In genomic region chr2:58045580-58046334, GRCh38 we compare ENCODE assay signal across 8 cellular contexts. TPM values are rescaled to one million over a fixed set of nuclear protein-coding genes. Genes with fewer than 3 reads are reported as not detected.
DNase-seq lines count a peak whose midpoint lies in the region; ATAC-seq and TF ChIP-seq lines count a peak whose summit lies in the region.

No MANE protein-coding gene starts in this region.

- H3K9me3 Mint-ChIP-seq in CD8-positive, alpha-beta memory T cell, result no peaks in the 10 kb centered on the region
- no peaks in the 10 kb centered on the region for H3K9me3 Mint-ChIP-seq in osteocyte (ENCODE audit: unreplicated experiment)

- no peak for ATAC-seq in HG03354 (IDR thresholded peaks at IDR 0.05; ENCODE audit: poor library complexity, severe bottlenecking, unreplicated experiment)

- peak in 1 of 5 donors; percentile 1 for DNase-seq in CD8-positive, alpha-beta memory T cell
- DNase-seq in Peyer's patch (peak in 1 of 3 donors; percentile 25), epithelial cell of esophagus (ENCODE audit: low read depth) (no peak), osteocyte (ENCODE audit: extremely low spot score, unreplicated experiment) (no peak), CD1c-positive myeloid dendritic cell (ENCODE audit: extremely low spot score) (no peak), DMS153 (lab: John Stamatoyannopoulos, UW) (no peak), NCI-H748 treated with DMSO at 0.1 percent for 48 hours (lab: John Stamatoyannopoulos, UW) (no peak)

- no peaks in the 10 kb centered on the region for H3K27me3 ChIP-seq in CD8-positive, alpha-beta memory T cell (ENCODE audit: insufficient read depth, low read length, poor library complexity, severe bottlenecking)
- H3K27me3 ChIP-seq in Peyer's patch, result no peaks in the 10 kb centered on the region

- H3K36me3 Mint-ChIP-seq in CD8-positive, alpha-beta memory T cell, result peaks cover 0 to 15% (median 5%) of the 10 kb centered on the region in 3 donors
- H3K36me3 Mint-ChIP-seq in osteocyte (ENCODE audit: unreplicated experiment), result peaks cover 12% of the 10 kb centered on the region

- H3K9me3 ChIP-seq in CD8-positive, alpha-beta memory T cell (ENCODE audit: low read length), result no peaks in the 10 kb centered on the region
- no peaks in the 10 kb centered on the region for H3K9me3 ChIP-seq in Peyer's patch

- TF ChIP-seq CTCF in Peyer's patch (IDR thresholded peaks at IDR 0.05) (no peak), epithelial cell of esophagus (IDR thresholded peaks at IDR 0.05; ENCODE audit: insufficient read depth, low read depth, low read length, missing control alignments) (no peak), osteocyte (IDR thresholded peaks at IDR 0.05) (no peak)

- H3K27ac Mint-ChIP-seq in CD8-positive, alpha-beta memory T cell, result peak overlapping the region; percentile 93 to 99 (median 96)
- H3K27ac Mint-ChIP-seq in osteocyte (ENCODE audit: unreplicated experiment), result peak overlapping the region; percentile 92

- no peaks in the 10 kb centered on the region for H3K36me3 ChIP-seq in CD8-positive, alpha-beta memory T cell (ENCODE audit: insufficient read depth, low read length)
- H3K36me3 ChIP-seq in Peyer's patch, result no peaks in the 10 kb centered on the region

- peak overlapping the region; percentile 88 to 99 (median 92) for H3K4me3 Mint-ChIP-seq in CD8-positive, alpha-beta memory T cell
- peak overlapping the region; percentile 86 for H3K4me3 Mint-ChIP-seq in osteocyte (ENCODE audit: unreplicated experiment)

- CTCF ChIA-PET in CD8-positive, alpha-beta memory T cell (lab: Charles Lee), result interaction anchor here (1.3 to 1.4 kb wide), 2 partner anchors 12 to 21 kb away, joined by 3 read pairs; no protein-coding TSS in a partner anchor

- H3K4me1 ChIP-seq in CD8-positive, alpha-beta memory T cell (ENCODE audit: insufficient read depth, low read length), result peaks cover 29% of the 10 kb centered on the region
- peaks cover 0 to 9% (median 0%) of the 10 kb centered on the region in 4 donors for H3K4me1 ChIP-seq in Peyer's patch

- peaks cover 42 to 56% (median 52%) of the 10 kb centered on the region in 3 donors for H3K4me1 Mint-ChIP-seq in CD8-positive, alpha-beta memory T cell
- H3K4me1 Mint-ChIP-seq in osteocyte (ENCODE audit: unreplicated experiment), result peaks cover 32% of the 10 kb centered on the region

- peak overlapping the region; percentile 80 for H3K4me3 ChIP-seq in CD8-positive, alpha-beta memory T cell (ENCODE audit: low read length)
- H3K4me3 ChIP-seq in Peyer's patch (peak overlapping the region; percentile 61 to 81 (median 78)), epithelial cell of esophagus (ENCODE audit: low read length) (peak overlapping the region; percentile 78)

- H3K27me3 Mint-ChIP-seq in CD8-positive, alpha-beta memory T cell, result no peaks in the 10 kb centered on the region
- H3K27me3 Mint-ChIP-seq in osteocyte (ENCODE audit: unreplicated experiment), result no peaks in the 10 kb centered on the region

- TF ChIP-seq POLR2A in Peyer's patch (IDR thresholded peaks at IDR 0.05), result no peak

- POLR2A ChIA-PET in CD8-positive, alpha-beta memory T cell (lab: Charles Lee), result interaction anchor here (0.9 to 1.1 kb wide), 2 partner anchors 134 to 195 kb away, joined by 3 read pairs; partner anchors contain the start of gene FANCL

- H3K27ac ChIP-seq in CD8-positive, alpha-beta memory T cell (ENCODE audit: low read depth, low read length), result peak overlapping the region; percentile 88
- peak overlapping the region; percentile 88 to 95 (median 94) for H3K27ac ChIP-seq in Peyer's patch

RNA-seq across cellular contexts. Expression of gene VRK2, which starts 0.8 kb away (rescaled TPM):
- total RNA-seq in CD8-positive, alpha-beta memory T cell, result 10 to 100 TPM; 27.6 to 30.4 TPM
- polyA plus RNA-seq in CD8-positive, alpha-beta memory T cell, result 21.8 TPM
- 10 to 100 TPM in 3 of 4 donors, 1 to 10 TPM in 1; 5.7 to 17.3 (median 10.6) TPM for total RNA-seq in Peyer's patch
- total RNA-seq in osteocyte, result 15.0 and 19.6 TPM in 2 replicates
